ENCODE assay signal across 18 cellular contexts in the genomic region with DNA sequence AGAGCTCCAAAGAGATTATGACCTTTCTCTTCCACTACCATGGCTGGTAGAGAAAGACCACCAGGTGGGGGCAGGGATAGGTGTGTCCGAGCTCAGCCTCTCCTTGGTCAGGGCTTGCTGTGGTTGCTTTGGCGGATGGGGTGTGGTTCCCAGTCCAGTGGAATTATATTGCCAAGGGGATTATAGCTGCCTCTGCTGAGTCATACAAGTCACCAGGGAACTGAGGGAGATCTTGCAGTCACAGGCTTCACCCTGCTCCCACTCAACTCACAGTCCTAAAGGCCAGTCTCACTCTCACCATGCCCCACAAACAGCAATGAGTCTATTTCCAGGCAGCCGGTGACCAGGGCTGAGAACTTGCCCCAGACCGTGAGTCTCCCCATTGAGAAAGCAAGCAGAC.
"Had no signal": no experiment of that assay in that cellular context is flagged by ENCODE, and none has a peak within 500 bp of the region (broad histone marks: within the 10 kb centered on the region; RNA-seq: fewer than 3 reads in every experiment).

No MANE protein-coding gene starts in this region.

- H3K4me1 Mint-ChIP-seq: activated CD4-positive, alpha-beta memory T cell treated with anti-CD3 and anti-CD28 coated beads, Interleukin-2, amount 10 ng/mL, durations not matched to agents 7 days and 5 days; activated CD4-positive, alpha-beta T cell treated with anti-CD3 and anti-CD28 coated beads for 36 hours; activated CD8-positive, alpha-beta memory T cell treated with anti-CD3 and anti-CD28 coated beads, Interleukin-2, amount 10 ng/mL, durations not matched to agents 7 days and 5 days; natural killer cell; stimulated activated naive B cell treated with anti-CD40 and anti-IgM and Interleukin-4, amounts not matched to agents 10 μg/mL and 1 μg/mL and 100 μg/mL, for 72 hours had no signal

- H3K9me3 ChIP-seq: neutrophil, pancreas, upper lobe of right lung had no signal

- H3K36me3 ChIP-seq: neutrophil, pancreas, sigmoid colon, thoracic aorta, upper lobe of right lung had no signal

- H3K27me3 Mint-ChIP-seq: activated CD4-positive, alpha-beta memory T cell treated with anti-CD3 and anti-CD28 coated beads, Interleukin-2, amount 10 ng/mL, durations not matched to agents 7 days and 5 days; activated CD4-positive, alpha-beta T cell treated with anti-CD3 and anti-CD28 coated beads for 36 hours; activated CD8-positive, alpha-beta memory T cell treated with anti-CD3 and anti-CD28 coated beads, Interleukin-2, amount 10 ng/mL, durations not matched to agents 7 days and 5 days; activated naive CD8-positive, alpha-beta T cell; effector memory CD8-positive, alpha-beta T cell; stimulated activated naive B cell treated with anti-CD40 and anti-IgM and Interleukin-4, amounts not matched to agents 10 μg/mL and 1 μg/mL and 100 μg/mL, for 72 hours had no signal

- H3K27ac ChIP-seq: epithelial cell of prostate, foreskin keratinocyte, neutrophil, pancreas, sigmoid colon, thoracic aorta, upper lobe of right lung had no signal

- H3K27ac Mint-ChIP-seq: activated CD4-positive, alpha-beta memory T cell treated with anti-CD3 and anti-CD28 coated beads, Interleukin-2, amount 10 ng/mL, durations not matched to agents 7 days and 5 days; activated CD4-positive, alpha-beta T cell treated with anti-CD3 and anti-CD28 coated beads for 36 hours; activated CD8-positive, alpha-beta memory T cell treated with anti-CD3 and anti-CD28 coated beads, Interleukin-2, amount 10 ng/mL, durations not matched to agents 7 days and 5 days; activated naive CD8-positive, alpha-beta T cell; effector memory CD8-positive, alpha-beta T cell; natural killer cell; stimulated activated naive B cell treated with anti-CD40 and anti-IgM and Interleukin-4, amounts not matched to agents 10 μg/mL and 1 μg/mL and 100 μg/mL, for 72 hours had no signal

- H3K36me3 Mint-ChIP-seq: activated CD8-positive, alpha-beta memory T cell treated with anti-CD3 and anti-CD28 coated beads, Interleukin-2, amount 10 ng/mL, durations not matched to agents 7 days and 5 days; activated naive CD8-positive, alpha-beta T cell; stimulated activated naive B cell treated with anti-CD40 and anti-IgM and Interleukin-4, amounts not matched to agents 10 μg/mL and 1 μg/mL and 100 μg/mL, for 72 hours had no signal

- DNase-seq: activated CD4-positive, alpha-beta memory T cell treated with anti-CD3 and anti-CD28 coated beads, Interleukin-2, amount 10 ng/mL, durations not matched to agents 7 days and 5 days; activated CD4-positive, alpha-beta T cell treated with anti-CD3 and anti-CD28 coated beads for 36 hours; activated CD8-positive, alpha-beta memory T cell treated with anti-CD3 and anti-CD28 coated beads, Interleukin-2, amount 10 ng/mL, durations not matched to agents 7 days and 5 days; amniotic stem cell; effector memory CD8-positive, alpha-beta T cell; glutamatergic neuron; hypothalamus; natural killer cell; pancreas; sigmoid colon; stimulated activated naive B cell treated with anti-CD40 and anti-IgM and Interleukin-4, amounts not matched to agents 10 μg/mL and 1 μg/mL and 100 μg/mL, for 72 hours; upper lobe of right lung had no signal

- ATAC-seq: activated CD4-positive, alpha-beta T cell treated with anti-CD3 and anti-CD28 coated beads for 36 hours; activated CD8-positive, alpha-beta memory T cell treated with anti-CD3 and anti-CD28 coated beads, Interleukin-2, amount 10 ng/mL, durations not matched to agents 7 days and 5 days; effector memory CD8-positive, alpha-beta T cell; foreskin keratinocyte; natural killer cell; pancreas; stimulated activated naive B cell treated with anti-CD40 and anti-IgM and Interleukin-4, amounts not matched to agents 10 μg/mL and 1 μg/mL and 100 μg/mL, for 72 hours; upper lobe of right lung had no signal

- H3K4me1 ChIP-seq: foreskin keratinocyte, pancreas, sigmoid colon, upper lobe of right lung had no signal

- H3K27me3 ChIP-seq: foreskin keratinocyte, neutrophil, pancreas, sigmoid colon, upper lobe of right lung had no signal

- H3K4me3 Mint-ChIP-seq: activated CD4-positive, alpha-beta memory T cell treated with anti-CD3 and anti-CD28 coated beads, Interleukin-2, amount 10 ng/mL, durations not matched to agents 7 days and 5 days; activated CD4-positive, alpha-beta T cell treated with anti-CD3 and anti-CD28 coated beads for 36 hours; activated CD8-positive, alpha-beta memory T cell treated with anti-CD3 and anti-CD28 coated beads, Interleukin-2, amount 10 ng/mL, durations not matched to agents 7 days and 5 days; activated naive CD8-positive, alpha-beta T cell; effector memory CD8-positive, alpha-beta T cell; natural killer cell; stimulated activated naive B cell treated with anti-CD40 and anti-IgM and Interleukin-4, amounts not matched to agents 10 μg/mL and 1 μg/mL and 100 μg/mL, for 72 hours had no signal

- H3K4me3 ChIP-seq: lung, pancreas, sigmoid colon, thoracic aorta, upper lobe of right lung had no signal
